In the genomic region with DNA sequence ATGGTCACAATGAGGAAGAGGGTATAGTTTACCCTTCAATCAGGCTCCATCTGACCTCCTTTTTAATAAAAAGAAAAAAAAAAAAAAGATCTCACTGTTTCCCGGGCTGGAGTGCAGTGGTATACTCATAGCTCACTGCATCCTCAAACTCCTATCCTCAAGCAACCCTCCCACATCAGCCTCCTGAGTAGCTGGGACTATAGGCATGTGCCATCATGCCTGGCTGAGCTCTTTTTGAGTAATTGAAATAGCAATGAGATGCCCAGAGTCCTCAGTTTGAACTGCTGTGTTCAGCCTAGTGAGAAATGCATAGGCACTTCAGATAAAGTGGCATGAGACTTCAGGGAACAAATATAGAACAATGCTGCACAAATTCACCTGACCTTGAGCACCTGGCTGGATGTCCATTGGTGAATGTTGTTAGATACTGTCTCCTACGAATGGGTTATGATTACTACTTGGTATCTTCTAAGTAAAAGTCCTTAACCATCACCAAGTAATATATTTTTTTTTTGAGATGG, we compare ENCODE assay signal across 12 cellular contexts.
DNase-seq lines count a peak whose midpoint lies in the region; ATAC-seq and TF ChIP-seq lines count a peak whose summit lies in the region.
"Had no signal": no experiment of that assay in that cellular context is flagged by ENCODE, and none has a peak within 500 bp of the region (broad histone marks: within the 10 kb centered on the region; RNA-seq: fewer than 3 reads in every experiment).

No MANE protein-coding gene starts in this region.

- no peak overlapping the region for H2AFZ ChIP-seq in mammary epithelial cell (ENCODE audit: low read depth, low read length)

- H3K4me1 Mint-ChIP-seq in nephron progenitor cell = peaks cover 29% of the 10 kb centered on the region
- H3K4me1 Mint-ChIP-seq: CD14-positive monocyte had no signal

- H3K27me3 ChIP-seq in right atrium auricular region (no peaks in the 10 kb centered on the region), mammary epithelial cell (ENCODE audit: insufficient read depth, low read length) (no peaks in the 10 kb centered on the region), tibial artery (no peaks in the 10 kb centered on the region)

- peak overlapping the region; percentile 79 for H3K27ac Mint-ChIP-seq in nephron progenitor cell
- H3K27ac Mint-ChIP-seq: CD14-positive monocyte; CD8-positive, alpha-beta T cell had no signal

- peaks cover 4% of the 10 kb centered on the region for H3K36me3 Mint-ChIP-seq in nephron progenitor cell (ENCODE audit: low read depth)
- H3K36me3 Mint-ChIP-seq: CD14-positive monocyte; CD8-positive, alpha-beta T cell had no signal

- in situ Hi-C loops in mammary epithelial cell (cut with MboI; ENCODE audit: low sequenced_read_pairs in 2 of 2) = no loop called here

- DNase-seq in Right ventricle myocardium superior = no peak
- no peak for DNase-seq in right atrium auricular region (ENCODE audit: low spot score)
- peak; percentile 22 for DNase-seq in NCI-H2171 (lab: John Stamatoyannopoulos, UW)
- DNase-seq in mammary epithelial cell = peak; percentile 64
- DNase-seq in nephron progenitor cell = no peak
- no peak for DNase-seq in hypothalamus (lab: John Stamatoyannopoulos, UW)
- no peak for DNase-seq in tibial artery
- DNase-seq: CD8-positive, alpha-beta T cell; COR-L47; IMR-90 had no signal

- intact Hi-C loops in Right ventricle myocardium superior (cut with DNase I) = no loop called here
- intact Hi-C loops in mammary epithelial cell (cut with micrococcal nuclease) = no loop called here
- intact Hi-C loops in tibial artery (cut with DNase I; ENCODE audit: low total_unique reads) = no loop called here

- H3K27ac ChIP-seq in right atrium auricular region = no peak overlapping the region
- H3K27ac ChIP-seq in mammary epithelial cell (ENCODE audit: insufficient read depth, low read depth, low read length) = no peak overlapping the region
- H3K27ac ChIP-seq in tibial artery = no peak overlapping the region

- dilution Hi-C loops in mammary epithelial cell (cut with HindIII; ENCODE audit: low sequenced_read_pairs) = no loop called here

- no peaks in the 10 kb centered on the region for H3K36me3 ChIP-seq in right atrium auricular region
- H3K36me3 ChIP-seq in mammary epithelial cell (ENCODE audit: insufficient read depth, low read length) = no peaks in the 10 kb centered on the region
- no peaks in the 10 kb centered on the region for H3K36me3 ChIP-seq in tibial artery
- H3K36me3 ChIP-seq: HAP-1 had no signal

- H3K4me3 Mint-ChIP-seq in nephron progenitor cell = no peak overlapping the region
- H3K4me3 Mint-ChIP-seq: CD14-positive monocyte; CD8-positive, alpha-beta T cell had no signal

- CTCF ChIA-PET in mammary epithelial cell (lab: Charles Lee; ENCODE audit: low non-redundant PET) = no interaction called here

- no peak overlapping the region for H3K9ac ChIP-seq in mammary epithelial cell (ENCODE audit: insufficient read depth, low read length)

- no peak overlapping the region for H3K4me2 ChIP-seq in mammary epithelial cell (ENCODE audit: insufficient read depth, low read depth, low read length)

- H3K4me1 ChIP-seq in right atrium auricular region = peaks cover 0 to 5% of the 10 kb centered on the region in 2 donors
- H3K4me1 ChIP-seq in mammary epithelial cell (ENCODE audit: insufficient read depth, low read length) = peaks cover 4% of the 10 kb centered on the region
- H3K4me1 ChIP-seq in tibial artery = no peaks in the 10 kb centered on the region
- H3K4me1 ChIP-seq: HAP-1 had no signal

- BruUV-seq in mammary epithelial cell (replicated peaks; lab: Mats Ljungman, UMichigan) = no TSS peak

- H3K4me3 ChIP-seq in right atrium auricular region (no peak overlapping the region), mammary epithelial cell (replicated peaks in 1 of 3; ENCODE audit: insufficient read depth in 1 of 3, low read depth in 2 of 3, low read length in 3 of 3) (no peak overlapping the region), tibial artery (no peak overlapping the region)
- H3K4me3 ChIP-seq: HAP-1 had no signal

- peaks cover 4% of the 10 kb centered on the region for H3K27me3 Mint-ChIP-seq in nephron progenitor cell (ENCODE audit: low read depth, poor library complexity)

- H3K79me2 ChIP-seq in mammary epithelial cell (ENCODE audit: insufficient read depth, low read length) = no peaks in the 10 kb centered on the region

- ATAC-seq in Right ventricle myocardium superior (ENCODE audit: poor library complexity) = peak; percentile 65
- ATAC-seq: CD8-positive, alpha-beta T cell had no signal

- TF ChIP-seq CTCF in right atrium auricular region (IDR thresholded peaks at IDR 0.05) = no peak
- TF ChIP-seq CTCF in mammary epithelial cell (conservative IDR thresholded peaks at IDR 0.05 in 1 of 2, IDR thresholded peaks at IDR 0.05 in 1 of 2; ENCODE audit: extremely low read depth in 1 of 2, insufficient read depth in 1 of 2, low read depth in 1 of 2, low read length in 2 of 2) = no peak
- no peak for TF ChIP-seq CTCF in nephron progenitor cell (IDR thresholded peaks at IDR 0.05)
- TF ChIP-seq CTCF in tibial artery (IDR thresholded peaks at IDR 0.05) = no peak

- no peaks in the 10 kb centered on the region for H4K20me1 ChIP-seq in mammary epithelial cell (ENCODE audit: insufficient read depth, low read length)

- H3K9me3 ChIP-seq in right atrium auricular region = no peaks in the 10 kb centered on the region
- H3K9me3 ChIP-seq in mammary epithelial cell (replicated peaks; ENCODE audit: insufficient read depth, low read length) = no peaks in the 10 kb centered on the region
- H3K9me3 ChIP-seq in tibial artery = no peaks in the 10 kb centered on the region
- H3K9me3 ChIP-seq: HAP-1 had no signal

- no peaks in the 10 kb centered on the region for H3K9me3 Mint-ChIP-seq in nephron progenitor cell
- H3K9me3 Mint-ChIP-seq: CD14-positive monocyte; CD8-positive, alpha-beta T cell had no signal

- WGBS in mammary epithelial cell (ENCODE audit: low coverage, missing lambda C conversion rate) = 52% methylated on average over 2 of the region's 2 CpGs

Comparison
In these comparisons a context has a peak if more than half of its experiments do, and no peak if none do; other contexts are left out.
1. DNase-seq: peak in NCI-H2171 (single experiment) and mammary epithelial cell (single experiment); none in Right ventricle myocardium superior (single experiment), right atrium auricular region (single experiment), nephron progenitor cell (single experiment), hypothalamus (0 of 51) and tibial artery (0 of 2).